In the genomic region with DNA sequence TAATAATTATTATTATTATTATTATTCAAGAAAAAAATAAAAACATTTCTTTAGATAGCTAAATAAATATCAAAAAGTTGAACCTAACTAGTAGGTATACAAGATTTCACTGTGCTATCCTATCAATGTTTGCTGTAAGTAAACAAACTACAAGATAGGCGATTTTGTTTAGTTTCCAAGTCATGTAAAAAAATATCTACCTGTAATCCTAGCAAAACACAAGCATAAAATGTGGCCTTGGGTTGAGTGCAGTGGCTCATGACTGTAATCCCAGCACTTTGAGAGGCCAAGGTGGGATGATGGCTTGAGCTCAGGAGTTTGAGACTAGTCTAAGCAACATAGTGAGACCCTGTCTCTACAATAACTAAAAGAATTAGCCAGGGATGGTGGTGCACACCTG, we compare ENCODE assay signal across 9 cellular contexts.
"Had no signal": no experiment of that assay in that cellular context is flagged by ENCODE, and none has a peak within 500 bp of the region (broad histone marks: within the 10 kb centered on the region; RNA-seq: fewer than 3 reads in every experiment).

No MANE protein-coding gene starts in this region.

- H3K27ac Mint-ChIP-seq: GM23338 had no signal

- ATAC-seq: HCT116, K562 had no signal

- H3K9me3 Mint-ChIP-seq: GM23338 had no signal

- H2AFZ ChIP-seq: GM23338 had no signal

- H3K4me2 ChIP-seq: GM23338 had no signal

- H3K4me3 Mint-ChIP-seq: GM23338 had no signal

- DNase-seq: IMR-90, KG1 had no signal

- FAIRE-seq: H1, H54, HTR-8/SVneo, K562 had no signal

- H3K4me3 ChIP-seq: GM23338, HAP-1, K562 had no signal

- H3K4me1 Mint-ChIP-seq: GM23338 had no signal

- H3K9me3 ChIP-seq: HAP-1 had no signal

- H3K4me1 ChIP-seq: HAP-1 had no signal
